1 cellular context compared by ENCODE assay signal in genomic region chr11:71446942-71447688, GRCh38.
TF ChIP-seq lines count a peak whose summit lies in the region.

No MANE protein-coding gene starts in this region.

TF ChIP-seq in SK-N-SH, 30 proteins besides CTCF, POLR2A, EP300 and RAD21 (continued from another document):
- no peak for TF ChIP-seq REST (IDR thresholded peaks at IDR 0.05; ENCODE audit: low read depth, low read length)
